In the genomic region with DNA sequence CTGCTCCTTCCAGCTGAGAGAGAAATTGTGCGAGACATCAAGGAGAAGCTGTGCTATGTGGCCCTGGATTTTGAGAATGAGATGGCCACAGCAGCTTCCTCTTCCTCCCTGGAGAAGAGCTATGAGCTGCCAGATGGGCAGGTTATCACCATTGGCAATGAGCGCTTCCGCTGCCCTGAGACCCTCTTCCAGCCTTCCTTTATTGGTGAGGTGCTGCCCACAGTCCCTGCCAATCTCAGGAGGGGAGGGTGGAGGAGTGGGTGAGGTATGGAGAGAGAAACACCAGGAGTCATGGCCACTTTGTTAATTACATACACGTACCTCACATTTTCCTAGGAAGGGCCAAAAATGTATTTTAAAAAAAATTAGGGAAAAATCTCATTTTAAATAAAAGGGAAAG, we compare ENCODE assay signal across 26 cellular contexts.
"Had no signal": no experiment of that assay in that cellular context is flagged by ENCODE, and none has a peak within 500 bp of the region (broad histone marks: within the 10 kb centered on the region; RNA-seq: fewer than 3 reads in every experiment).

No MANE protein-coding gene starts in this region.

- H3K36me3 Mint-ChIP-seq: activated naive CD4-positive, alpha-beta T cell treated with anti-CD3 and anti-CD28 coated beads, Interleukin-2, amount 50 U/mL, for 24 hours; type B pancreatic cell had no signal

- H3K4me1 Mint-ChIP-seq: activated naive CD4-positive, alpha-beta T cell treated with anti-CD3 and anti-CD28 coated beads, Interleukin-2, amount 50 U/mL, for 24 hours; activated naive CD8-positive, alpha-beta T cell treated with anti-CD3 and anti-CD28 coated beads, Interleukin-2, amount 50 U/mL, for 24 hours; nephron had no signal

- FAIRE-seq: endometrium had no signal

- H3K9ac ChIP-seq: SK-N-SH had no signal

- H3K36me3 ChIP-seq: gastrocnemius medialis, left ventricle myocardium inferior, neutrophil, spleen, uterus had no signal

- H3K27me3 Mint-ChIP-seq: activated naive CD4-positive, alpha-beta T cell treated with anti-CD3 and anti-CD28 coated beads, Interleukin-2, amount 50 U/mL, for 24 hours had no signal

- ATAC-seq: activated CD4-positive, CD25-positive, alpha-beta regulatory T cell treated with anti-CD3 and anti-CD28 coated beads, Interleukin-2, amount 50 U/mL, for 24 hours; activated naive CD8-positive, alpha-beta T cell treated with anti-CD3 and anti-CD28 coated beads, Interleukin-2, amount 50 U/mL, for 24 hours; gastrocnemius medialis had no signal

- H3K4me3 Mint-ChIP-seq: activated naive CD4-positive, alpha-beta T cell treated with anti-CD3 and anti-CD28 coated beads, Interleukin-2, amount 50 U/mL, for 24 hours; activated naive CD8-positive, alpha-beta T cell treated with anti-CD3 and anti-CD28 coated beads, Interleukin-2, amount 50 U/mL, for 24 hours; nephron; type B pancreatic cell had no signal

- H3K27ac Mint-ChIP-seq: activated naive CD4-positive, alpha-beta T cell treated with anti-CD3 and anti-CD28 coated beads, Interleukin-2, amount 50 U/mL, for 24 hours; activated naive CD8-positive, alpha-beta T cell treated with anti-CD3 and anti-CD28 coated beads, Interleukin-2, amount 50 U/mL, for 24 hours; activated T-helper 2 cell treated with anti-CD3 and anti-CD28 coated beads, Interferon-gamma antibody, Interleukin-2, Interleukin-4, amounts not matched to agents 10 μg/mL and 5 μg/mL and 100 μg/mL, durations not matched to agents 14 hours and 24 hours and 36 hours; nephron; progenitor cell of endocrine pancreas; type B pancreatic cell had no signal

- DNase-seq: activated CD4-positive, alpha-beta T cell treated with anti-CD3 and anti-CD28 coated beads for 48 hours; activated CD4-positive, alpha-beta T cell treated with anti-CD3 and anti-CD28 coated beads, Interleukin-2, amount 50 U/mL, for 48 hours; activated naive CD8-positive, alpha-beta T cell treated with anti-CD3 and anti-CD28 coated beads, Interleukin-2, amount 50 U/mL, for 24 hours; activated T-cell treated with anti-CD3 and anti-CD28 coated beads, Interleukin-2, amount 50 U/mL, for 48 hours; amygdala; caudate nucleus; gastrocnemius medialis; left ventricle myocardium inferior; SK-N-SH; spleen; stimulated activated naive CD4-positive, alpha-beta T cell treated with Interleukin-2 at 50 U/mL for 16 hours; T-helper 2 cell; testis; uterus had no signal

- H3K27me3 ChIP-seq: hepatocyte, neutrophil, spleen, testis, uterus had no signal

- H3K9me3 ChIP-seq: gastrocnemius medialis, left ventricle myocardium inferior, neutrophil, SK-N-SH, spleen, testis, uterus had no signal

- H3K27ac ChIP-seq: epithelial cell of prostate, gastrocnemius medialis, hepatocyte, left ventricle myocardium inferior, neutrophil, spleen, testis, uterus, VCaP had no signal

- H3K4me3 ChIP-seq: gastrocnemius medialis, hepatocyte, left ventricle myocardium inferior, lung, spleen, testis, uterus had no signal

- H3K4me1 ChIP-seq: gastrocnemius medialis, left ventricle myocardium inferior, spleen, testis, uterus had no signal

- H3K9me3 Mint-ChIP-seq: activated naive CD4-positive, alpha-beta T cell treated with anti-CD3 and anti-CD28 coated beads, Interleukin-2, amount 50 U/mL, for 24 hours; activated naive CD8-positive, alpha-beta T cell treated with anti-CD3 and anti-CD28 coated beads, Interleukin-2, amount 50 U/mL, for 24 hours; activated T-helper 2 cell treated with anti-CD3 and anti-CD28 coated beads, Interferon-gamma antibody, Interleukin-2, Interleukin-4, amounts not matched to agents 10 μg/mL and 5 μg/mL and 100 μg/mL, durations not matched to agents 14 hours and 24 hours and 36 hours; nephron; type B pancreatic cell had no signal
